ENCODE assay signal across 11 cellular contexts in the genomic region with DNA sequence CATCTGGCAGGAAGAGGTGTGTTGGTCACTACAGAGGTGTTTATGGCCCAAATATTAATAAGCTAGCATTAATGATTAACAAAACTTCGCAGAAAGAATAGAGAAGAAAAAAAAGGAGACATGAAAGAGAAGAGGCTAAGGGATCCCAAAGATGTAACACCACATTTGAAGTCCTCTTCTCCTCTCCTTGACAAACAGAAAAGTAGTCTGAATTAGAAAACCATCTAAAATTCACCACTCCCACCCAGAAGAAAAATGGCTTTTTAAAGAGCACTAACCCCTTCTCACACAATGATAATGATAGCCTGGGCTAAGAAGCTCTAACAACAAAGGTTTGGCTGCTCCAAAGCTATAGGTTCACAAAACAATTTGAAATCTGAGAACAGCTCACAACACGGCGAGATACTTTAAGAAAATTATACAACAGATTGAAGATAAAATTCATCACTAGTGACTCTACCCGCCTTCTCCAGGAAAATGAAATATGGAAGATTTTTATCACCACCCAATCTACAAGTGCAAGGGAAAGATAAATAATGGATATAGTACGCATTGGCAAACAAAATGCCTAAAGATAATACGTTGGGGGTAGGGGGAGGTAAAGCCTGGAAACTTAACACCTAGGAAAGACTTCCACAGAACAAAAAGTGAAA. TPM values are rescaled to one million over a fixed set of nuclear protein-coding genes. Genes with fewer than 3 reads are reported as not detected.
DNase-seq lines count a peak whose midpoint lies in the region; ATAC-seq, FAIRE-seq and TF ChIP-seq lines count a peak whose summit lies in the region.
"Had no signal": no experiment of that assay in that cellular context is flagged by ENCODE, and none has a peak within 500 bp of the region (broad histone marks: within the 10 kb centered on the region; RNA-seq: fewer than 3 reads in every experiment).

No MANE protein-coding gene starts in this region.

- H3K36me3 ChIP-seq in GM12878 (ENCODE audit: control insufficient read depth in 2 of 2, insufficient read depth in 2 of 2, low read length in 1 of 2) = no peaks in the 10 kb centered on the region
- peaks cover 36% of the 10 kb centered on the region for H3K36me3 ChIP-seq in mesodermal cell (ENCODE audit: control insufficient read depth, insufficient read depth, low read length)

- H3K4me1 ChIP-seq in GM12878 (ENCODE audit: control insufficient read depth, insufficient read depth, low read length) = peaks cover 12% of the 10 kb centered on the region
- H3K4me1 ChIP-seq in mesodermal cell (ENCODE audit: control insufficient read depth, insufficient read depth, low read length, poor library complexity, severe bottlenecking) = peaks cover 23% of the 10 kb centered on the region

- no peak for TF ChIP-seq EP300 in GM12878 (IDR thresholded peaks at IDR 0.05; ENCODE audit: borderline replicate concordance in 1 of 2, control insufficient read depth in 1 of 2, low read depth in 2 of 2, low read length in 2 of 2)

- no TSS peak for BruUV-seq in GM12878 (replicated peaks; lab: Mats Ljungman, UMichigan)

- H4K20me1 ChIP-seq in GM12878 (ENCODE audit: control insufficient read depth, insufficient read depth) = no peaks in the 10 kb centered on the region

- TF ChIP-seq RAD21 in GM12878 (IDR thresholded peaks at IDR 0.05; ENCODE audit: insufficient read depth, low read depth, low read length) = no peak

- ATAC-seq in CD4-positive, alpha-beta T cell (ENCODE audit: poor library complexity) = no peak
- ATAC-seq in GM12878 (no peak), GM18870 (IDR thresholded peaks at IDR 0.05; ENCODE audit: unreplicated experiment) (no peak)

- H3K9me3 ChIP-seq in CD4-positive, alpha-beta T cell (ENCODE audit: control insufficient read depth, low read length) = no peaks in the 10 kb centered on the region
- H3K9me3 ChIP-seq in GM12878 (replicated peaks; ENCODE audit: control insufficient read depth, insufficient read depth, low read length) (no peaks in the 10 kb centered on the region), mesodermal cell (ENCODE audit: control insufficient read depth, low read length) (no peaks in the 10 kb centered on the region)

- no peaks in the 10 kb centered on the region for H3K27me3 ChIP-seq in CD4-positive, alpha-beta T cell (ENCODE audit: control insufficient read depth, insufficient read depth, low read length)
- H3K27me3 ChIP-seq in GM12878 (replicated peaks in 1 of 2; ENCODE audit: control insufficient read depth in 2 of 2, insufficient read depth in 2 of 2, low read length in 1 of 2) = no peaks in the 10 kb centered on the region

- intact Hi-C loops in CD4-positive, alpha-beta T cell (cut with DNase I, micrococcal nuclease) = loop anchor here in 1 of 2 experiments (10.0 kb wide), 1 partner anchor 566 kb away; no protein-coding TSS in a partner anchor
- intact Hi-C loops in GM12878 (cut with micrococcal nuclease; ENCODE audit: unreplicated experiment) = no loop called here

- in situ Hi-C loops in GM12878 (cut with MboI) = no loop called here

- WGBS in GM12878 (ENCODE audit: insufficient coverage, insufficient replicate concordance, low lambda C conversion rate, missing lambda C conversion rate) = 90% methylated on average over 6 of the region's 6 CpGs
- WGBS in mesodermal cell (ENCODE audit: insufficient coverage in 2 of 2), 2 experiments = no CpG with 5 or more reads among the region's 6 CpGs

- peak overlapping the region; percentile 47 for H3K4me3 Mint-ChIP-seq in CD4-positive, alpha-beta T cell
- H3K4me3 Mint-ChIP-seq: dendritic cell treated with granulocyte-macrophage colony-stimulating factor and Interleukin-4, amounts not matched to agents 40 ng/mL and 50 ng/mL, for 4 days had no signal

- peaks cover 46% of the 10 kb centered on the region for H3K79me2 ChIP-seq in GM12878 (ENCODE audit: control insufficient read depth, insufficient read depth, low read length)

- no peaks in the 10 kb centered on the region for H3K27me3 Mint-ChIP-seq in CD4-positive, alpha-beta T cell
- H3K27me3 Mint-ChIP-seq: dendritic cell treated with granulocyte-macrophage colony-stimulating factor and Interleukin-4, amounts not matched to agents 40 ng/mL and 50 ng/mL, for 4 days had no signal

- CTCF ChIA-PET in CD4-positive, alpha-beta T cell (lab: Charles Lee) = no interaction called here
- CTCF ChIA-PET in HEK293T (lab: Yijun Ruan, JAX) (interaction anchor here (0.7 to 1.2 kb wide), 2 partner anchors 30 to 1688 kb away, joined by 3 to 6 read pairs; no protein-coding TSS in a partner anchor), GM12878 (lab: Yijun Ruan, JAX) (interaction anchor here (0.6 kb wide), 1 partner anchor 11 kb away, joined by 3 read pairs; no protein-coding TSS in a partner anchor)

- peaks cover 88% of the 10 kb centered on the region for H3K4me1 Mint-ChIP-seq in CD4-positive, alpha-beta T cell (ENCODE audit: low read depth)

- no peak for FAIRE-seq in GM12878 (lab: Jason Lieb, UNC)

- H3K9ac ChIP-seq in GM12878 (ENCODE audit: control insufficient read depth, insufficient read depth, low read length) = no peak overlapping the region

- peak overlapping the region; percentile 28 for H3K27ac Mint-ChIP-seq in CD4-positive, alpha-beta T cell
- H3K27ac Mint-ChIP-seq: dendritic cell treated with granulocyte-macrophage colony-stimulating factor and Interleukin-4, amounts not matched to agents 40 ng/mL and 50 ng/mL, for 4 days had no signal

- no peak overlapping the region for H3K27ac ChIP-seq in CD4-positive, alpha-beta T cell (ENCODE audit: low read depth, low read length)
- no peak overlapping the region for H3K27ac ChIP-seq in GM12878 (ENCODE audit: control insufficient read depth, insufficient read depth)
- H3K27ac ChIP-seq in mesodermal cell (ENCODE audit: low read depth, low read length, severe bottlenecking) = peak overlapping the region; percentile 60

- RAD21 ChIA-PET in GM12878 (lab: Charles Lee; ENCODE audit: unreplicated experiment) = no interaction called here

- H3K4me3 ChIP-seq in GM12878 = no peak overlapping the region
- H3K4me3 ChIP-seq in mesodermal cell (ENCODE audit: extremely low read depth, insufficient read depth, low read length, poor library complexity, severe bottlenecking) = peak overlapping the region; percentile 22

- TF ChIP-seq CTCF in CD4-positive, alpha-beta T cell (IDR thresholded peaks at IDR 0.05) = no peak
- TF ChIP-seq CTCF in GM12878 (IDR thresholded peaks at IDR 0.05 in 2 of 3, conservative IDR thresholded peaks at IDR 0.05 in 1 of 3; ENCODE audit: control insufficient read depth in 2 of 3, extremely low read depth in 1 of 3, insufficient read depth in 1 of 3, low read depth in 3 of 3, low read length in 3 of 3) (no peak), GM20000 (IDR thresholded peaks at IDR 0.05; ENCODE audit: extremely low read depth, missing control alignments) (no peak)

- POLR2A ChIA-PET in CD4-positive, alpha-beta T cell (lab: Charles Lee) = interaction anchor here (1.3 kb wide), 1 partner anchor 30 kb away, joined by 3 read pairs; no protein-coding TSS in a partner anchor
- POLR2A ChIA-PET in HEK293T (lab: Yijun Ruan, JAX) = interaction anchor here (1.7 kb wide), 1 partner anchor 30 kb away, joined by 5 read pairs; no protein-coding TSS in a partner anchor
- POLR2A ChIA-PET in GM12878 (lab: Charles Lee) = no interaction called here

- TF ChIP-seq POLR2A in GM12878 (IDR thresholded peaks at IDR 0.05; ENCODE audit: low read depth, low read length) = no peak

- SMC1A ChIA-PET in GM12878 (lab: Charles Lee; ENCODE audit: uncharacterized antibody, unreplicated experiment) = interaction anchor here (1.0 kb wide), 1 partner anchor 9 kb away, joined by 3 read pairs; no protein-coding TSS in a partner anchor

- no peaks in the 10 kb centered on the region for H3K9me3 Mint-ChIP-seq in CD4-positive, alpha-beta T cell
- H3K9me3 Mint-ChIP-seq: dendritic cell treated with granulocyte-macrophage colony-stimulating factor and Interleukin-4, amounts not matched to agents 40 ng/mL and 50 ng/mL, for 4 days had no signal

- H3K36me3 Mint-ChIP-seq in CD4-positive, alpha-beta T cell (ENCODE audit: low read depth) = peaks cover 13% of the 10 kb centered on the region

- H3K4me2 ChIP-seq in GM12878 (ENCODE audit: control insufficient read depth, insufficient read depth) = peak overlapping the region; percentile 25; the same call in 1 of the 2 replicates

- H2AFZ ChIP-seq in GM12878 (ENCODE audit: control insufficient read depth, low read depth, low read length) = no peak overlapping the region

- no peak for DNase-seq in CD4-positive, alpha-beta T cell
- no peak for DNase-seq in HEK293T (ENCODE audit: extremely low spot score)
- DNase-seq in GM12878 (ENCODE audit: low read depth, low spot score) = no peak
- DNase-seq in GM20000 (ENCODE audit: low spot score) = no peak
- no peak for DNase-seq in NCI-H510A treated with DMSO at 0.1 percent for 48 hours (lab: John Stamatoyannopoulos, UW)
- DNase-seq in NCI-H2107 treated with DMSO at 0.1 percent for 48 hours (lab: John Stamatoyannopoulos, UW; ENCODE audit: unreplicated experiment) = no peak
- DNase-seq: H7, NCI-H226 had no signal

TF ChIP-seq in HEK293T, 16 proteins besides CTCF, POLR2A, EP300 and RAD21 (continues in another document):
- TF ChIP-seq SP1 (IDR thresholded peaks at IDR 0.05) = no peak

TF ChIP-seq in GM12878, 131 proteins besides CTCF, POLR2A, EP300 and RAD21:
- TF ChIP-seq ZZZ3 (IDR thresholded peaks at IDR 0.05; ENCODE audit: control insufficient read depth, insufficient read length, low read depth) = no peak

RNA-seq across cellular contexts. Expression of gene ITGB1, which starts 7.4 kb away (rescaled TPM):
- 10 to 100 TPM; 82.4 to 82.9 TPM for total RNA-seq in CD4-positive, alpha-beta T cell
- total RNA-seq in GM12878 (2013; cell fraction: nucleolus; rRNA removed) = 60.5 and 61.3 TPM in 2 replicates
- total RNA-seq in GM12878 (2014; rRNA removed) (7.9 and 10.1 TPM in 2 replicates), GM12878 (2014; rRNA removed; fragmentation: Illumina TruSeq; extraction: Trizol) (10.7 and 11.0 TPM in 2 replicates), GM12878 (2021) (9.8 and 11.4 TPM in 2 replicates)
- polyA plus RNA-seq in GM12878 (2011; ENCODE audit: low read depth) = 24.4 TPM
- polyA plus RNA-seq in GM12878 (2011; rRNA removed) (20.7 and 33.0 TPM in 2 replicates), GM12878 (2014; fragmentation: Illumina TruSeq; extraction: Trizol) (9.7 and 12.6 TPM in 2 replicates), GM12878 (2014; fragmentation: Nextera tagmentation; extraction: Ambion mirVana) (1 to 10 TPM; 2.8 to 3.4 TPM), GM12878 (2014; rRNA removed) (7.9 and 8.2 TPM in 2 replicates), GM12878 (2016; fragmentation: Nextera tagmentation; extraction: Ambion mirVana) (10 to 100 TPM; 15.5 to 16.5 TPM)
- polyA plus RNA-seq in GM12878 (2011; cell fraction: cytosol; rRNA removed) = 6.1 and 8.3 TPM in 2 replicates
- polyA plus RNA-seq in GM12878 (2011; cell fraction: nucleus; rRNA removed) = 5.3 and 7.0 TPM in 2 replicates
- polyA plus RNA-seq in GM12878 (2012) = 35.8 and 40.1 TPM in 2 replicates
- 8.3 and 15.9 TPM in 2 replicates for polyA minus RNA-seq in GM12878 (2011; rRNA and poly(A)+ RNA removed)
- polyA minus RNA-seq in GM12878 (2011; cell fraction: cytosol; rRNA and poly(A)+ RNA removed) = 30.9 and 57.1 TPM in 2 replicates
- 5.3 and 10.5 TPM in 2 replicates for polyA minus RNA-seq in GM12878 (2011; cell fraction: nucleus; rRNA and poly(A)+ RNA removed)
- 2,053 TPM for polyA plus RNA-seq in mesodermal cell (2013, experiment 1 of 2)
- polyA plus RNA-seq in mesodermal cell (2013, experiment 2 of 2) = 2,142 TPM
